Comparison of ENCODE assay signal across 13 cellular contexts in the genomic region with DNA sequence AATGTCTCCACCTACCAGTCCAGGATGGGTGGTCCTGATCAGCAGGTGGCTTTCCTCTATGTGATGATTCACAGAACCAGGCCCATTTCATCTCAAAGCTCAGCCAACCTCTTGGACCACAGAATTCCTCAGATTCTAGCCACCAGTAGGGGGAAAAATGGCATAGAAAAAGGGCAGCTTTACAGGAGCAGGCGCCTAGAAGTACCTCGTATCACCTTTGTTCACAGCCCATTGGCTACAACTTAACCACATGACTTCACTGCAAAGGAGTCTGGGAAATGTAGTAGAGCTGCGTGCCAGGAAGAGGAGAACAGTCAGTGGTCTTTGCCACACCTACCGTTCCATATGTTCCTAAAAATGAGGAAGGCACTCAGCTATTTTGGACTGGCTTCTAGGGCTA.
DNase-seq lines count a peak whose midpoint lies in the region; ATAC-seq, FAIRE-seq and TF ChIP-seq lines count a peak whose summit lies in the region.
"Had no signal": no experiment of that assay in that cellular context is flagged by ENCODE, and none has a peak within 500 bp of the region (broad histone marks: within the 10 kb centered on the region; RNA-seq: fewer than 3 reads in every experiment).

No MANE protein-coding gene starts in this region.

- no peak overlapping the region for H3K4me2 ChIP-seq in A549

- no peaks in the 10 kb centered on the region for H3K4me1 ChIP-seq in A549

- 3% methylated on average over 4 of the region's 4 CpGs for WGBS in A549 (ENCODE audit: missing lambda C conversion rate)

- POLR2A ChIA-PET in A549 (lab: Yijun Ruan, JAX), result no interaction called here

- TF ChIP-seq CTCF in A549 (IDR thresholded peaks at IDR 0.05), result no peak

- no peak overlapping the region for H3K27ac ChIP-seq in A549

- H3K9me3 ChIP-seq in A549, result no peaks in the 10 kb centered on the region

- peak; percentile 0 to 39 for DNase-seq in A549 (ENCODE audit: low read depth in 1 of 2, low spot score in 1 of 2)
- peak; percentile 82 for DNase-seq in OCI-M1 (lab: John Stamatoyannopoulos, UW)
- no peak for DNase-seq in stimulated activated naive CD4-positive, alpha-beta T cell (lab: John Stamatoyannopoulos, UW)
- no peak for DNase-seq in stimulated activated naive CD8-positive, alpha-beta T cell treated with anti-CD3 and anti-CD28 coated beads, Interleukin-15, Interleukin-2, amounts not matched to agents 100 U/mL and 50 U/mL, for 24 hours
- no peak for DNase-seq in SHP77 treated with DMSO at 0.1 percent for 48 hours (lab: John Stamatoyannopoulos, UW)
- DNase-seq: effector memory CD8-positive, alpha-beta T cell; kidney glomerular epithelial cell; NK-92 treated with Interleukin-12 subunit alpha and Interleukin-12 subunit beta, amount 100 ng/mL, for 24 hours had no signal

- TF ChIP-seq EP300 in A549 (IDR thresholded peaks at IDR 0.05), result no peak

- no peak for FAIRE-seq in A549 (lab: Jason Lieb, UNC)
- FAIRE-seq: HTR-8/SVneo had no signal

- no peak overlapping the region for H3K4me3 ChIP-seq in A549

- no peak for TF ChIP-seq RAD21 in A549 (conservative IDR thresholded peaks at IDR 0.05 in 1 of 2, IDR thresholded peaks at IDR 0.05 in 1 of 2)

- TF ChIP-seq POLR2A in A549 (IDR thresholded peaks at IDR 0.05; ENCODE audit: low read length), result no peak

- ATAC-seq in A549 (peak; percentile 54 to 76; a peak in 4 of 6 replicates), GM19351 (IDR thresholded peaks at IDR 0.05; ENCODE audit: unreplicated experiment) (peak; percentile 86), HG03135 (IDR thresholded peaks at IDR 0.05; ENCODE audit: unreplicated experiment) (peak; percentile 69), HG03025 (IDR thresholded peaks at IDR 0.05; ENCODE audit: low FRiP score, unreplicated experiment) (no peak)
- ATAC-seq in stimulated activated naive CD8-positive, alpha-beta T cell treated with anti-CD3 and anti-CD28 coated beads, Interleukin-15, Interleukin-2, amounts not matched to agents 100 U/mL and 50 U/mL, for 24 hours, result no peak
- ATAC-seq: activated CD4-positive, CD25-positive, alpha-beta regulatory T cell treated with anti-CD3 and anti-CD28 coated beads, Interleukin-2, amount 50 U/mL, for 24 hours; effector memory CD8-positive, alpha-beta T cell had no signal

- CTCF ChIA-PET in A549 (lab: Yijun Ruan, JAX), result interaction anchor here (1.0 to 3.5 kb wide), 2 partner anchors 14 to 20 kb away, joined by 3 to 15 read pairs; no protein-coding TSS in a partner anchor

TF ChIP-seq in A549, 52 proteins besides CTCF, POLR2A, EP300 and RAD21:
- TF ChIP-seq TP53 (CRISPR knock-in tag; IDR thresholded peaks at IDR 0.05) (no peak), EHMT2 (IDR thresholded peaks at IDR 0.05; ENCODE audit: low read depth) (no peak), HEYL (CRISPR knock-in tag; IDR thresholded peaks at IDR 0.05) (no peak), KDM5A (IDR thresholded peaks at IDR 0.05) (no peak), CHD4 (IDR thresholded peaks at IDR 0.05; ENCODE audit: borderline replicate concordance) (no peak)
TF ChIP-seq in A549: peak in this region for 0.

Comparison
In these comparisons a context has a peak if more than half of its experiments do, and no peak if none do; other contexts are left out.
1. ATAC-seq: peak in A549 (2 of 2), GM19351 (single experiment) and HG03135 (single experiment); none in stimulated activated naive CD8-positive, alpha-beta T cell treated with anti-CD3 and anti-CD28 coated beads, Interleukin-15, Interleukin-2, amounts not matched to agents 100 U/mL and 50 U/mL, for 24 hours (single experiment) and HG03025 (single experiment).
2. DNase-seq: peak in A549 (2 of 2) and OCI-M1 (single experiment); none in stimulated activated naive CD4-positive, alpha-beta T cell (0 of 6), stimulated activated naive CD8-positive, alpha-beta T cell treated with anti-CD3 and anti-CD28 coated beads, Interleukin-15, Interleukin-2, amounts not matched to agents 100 U/mL and 50 U/mL, for 24 hours (single experiment) and SHP77 treated with DMSO at 0.1 percent for 48 hours (single experiment).